In genomic region chr2:24359129-24359528, GRCh38 we compare ENCODE assay signal across 8 cellular contexts. TPM values are rescaled to one million over a fixed set of nuclear protein-coding genes. Genes with fewer than 3 reads are reported as not detected.
DNase-seq lines count a peak whose midpoint lies in the region; ATAC-seq, FAIRE-seq and TF ChIP-seq lines count a peak whose summit lies in the region.

No MANE protein-coding gene starts in this region.

- H3K27ac ChIP-seq in Peyer's patch (peak overlapping the region; percentile 88 to 98 (median 94)), esophagus squamous epithelium (peak overlapping the region; percentile 3 to 98 (median 92)), psoas muscle (peak overlapping the region; percentile 96)

- intact Hi-C loops in esophagus squamous epithelium (cut with DNase I) (no loop called here), psoas muscle (cut with DNase I) (no loop called here)

- DNase-seq in Peyer's patch (no peak), esophagus squamous epithelium (lab: John Stamatoyannopoulos, UW) (no peak), psoas muscle (no peak), A172 (ENCODE audit: low spot score) (no peak), SIG-M5 (lab: John Stamatoyannopoulos, UW) (no peak), RCC 7860 (ENCODE audit: low spot score) (no peak)
- DNase-seq in activated CD4-positive, alpha-beta T cell treated with anti-CD3 and anti-CD28 coated beads for 1 hour: no peak

- H3K9me3 ChIP-seq in Peyer's patch (no peaks in the 10 kb centered on the region), esophagus squamous epithelium (no peaks in the 10 kb centered on the region), psoas muscle (no peaks in the 10 kb centered on the region)

- no peak for ATAC-seq in psoas muscle

- TF ChIP-seq CTCF in Peyer's patch (IDR thresholded peaks at IDR 0.05) (no peak), esophagus squamous epithelium (IDR thresholded peaks at IDR 0.05) (no peak), psoas muscle (IDR thresholded peaks at IDR 0.05) (no peak)

- WGBS in esophagus squamous epithelium, 2 donors: 16% methylated on average over 9 of the region's 9 CpGs
- whole genome bisulfite sequencing in psoas muscle, 3 donors: 46 to 59% (median 46%) methylated on average over 9 of the region's 9 CpGs

- H3K36me3 ChIP-seq in Peyer's patch (no peaks in the 10 kb centered on the region), esophagus squamous epithelium (no peaks in the 10 kb centered on the region), psoas muscle (ENCODE audit: insufficient read depth in 1 of 2, low read depth in 1 of 2) (no peaks in the 10 kb centered on the region)

- TF ChIP-seq POLR2A in Peyer's patch (IDR thresholded peaks at IDR 0.05) (no peak), esophagus squamous epithelium (IDR thresholded peaks at IDR 0.05) (no peak)

- H3K27me3 ChIP-seq in Peyer's patch: no peaks in the 10 kb centered on the region
- no peaks in the 10 kb centered on the region for H3K27me3 ChIP-seq in esophagus squamous epithelium
- H3K27me3 ChIP-seq in psoas muscle (ENCODE audit: insufficient read depth in 3 of 3, low read length in 2 of 3): no peaks in the 10 kb centered on the region

- no peak for FAIRE-seq in RCC 7860 (lab: Jason Lieb, UNC)

- H3K4me3 ChIP-seq in GM08714 (ENCODE audit: low read length) (peak overlapping the region; percentile 99), Peyer's patch (peak overlapping the region; percentile 70 to 99 (median 88)), esophagus squamous epithelium (peak overlapping the region; percentile 65 to 98 (median 87)), psoas muscle (peak overlapping the region; percentile 91)

- H3K4me1 ChIP-seq in Peyer's patch (peaks cover 3 to 24% (median 7%) of the 10 kb centered on the region in 4 donors), esophagus squamous epithelium (peaks cover 5 to 70% (median 14%) of the 10 kb centered on the region in 3 donors), psoas muscle (peaks cover 33% of the 10 kb centered on the region)

RNA-seq across cellular contexts. Expression of gene ITSN2, which starts 1.2 kb away (rescaled TPM):
- total RNA-seq in Peyer's patch (100 to 1,000 TPM in 1 of 4 donors, 10 to 100 TPM in 3; 35.6 to 112 (median 46.4) TPM), esophagus squamous epithelium (10 to 100 TPM; 58.3 to 98.0 (median 65.3) TPM), psoas muscle (10 to 100 TPM; 33.5 to 71.7 (median 39.9) TPM)
- 10 to 100 TPM; 12.2 to 15.0 (median 14.4) TPM for polyA plus RNA-seq in psoas muscle
- total RNA-seq in A172 (2014; rRNA removed; shearing (Covaris generic)): 37.7 and 48.9 TPM in 2 replicates
